ENCODE assay signal across 8 cellular contexts in genomic region chr11:86115542-86116385, GRCh38. TPM values are rescaled to one million over a fixed set of nuclear protein-coding genes. Genes with fewer than 3 reads are reported as not detected.
DNase-seq lines count a peak whose midpoint lies in the region; ATAC-seq and TF ChIP-seq lines count a peak whose summit lies in the region.

No MANE protein-coding gene starts in this region.

- no peak for TF ChIP-seq EP300 in stomach (IDR thresholded peaks at IDR 0.05)

- no peak for DNase-seq in WERI-Rb-1
- DNase-seq in osteoblast (ENCODE audit: insufficient read length, low spot score, missing footprints): peak; percentile 69
- no peak for DNase-seq in mucosa of descending colon
- no peak for DNase-seq in GF-D8 (lab: John Stamatoyannopoulos, UW)
- DNase-seq in stomach: no peak
- no peak for DNase-seq in NCI-H2081 treated with DMSO at 0.1 percent for 48 hours (lab: John Stamatoyannopoulos, UW)

- intact Hi-C loops in mucosa of descending colon (cut with DNase I, micrococcal nuclease) (no loop called here), stomach (cut with DNase I; ENCODE audit: low total_unique reads) (no loop called here)

- WGBS in stomach, 5 donors: 69 to 89% (median 81%) methylated on average over 3 of the region's 3 CpGs

- H3K36me3 ChIP-seq in WERI-Rb-1 (no peaks in the 10 kb centered on the region), osteoblast (ENCODE audit: insufficient read depth, low read length) (no peaks in the 10 kb centered on the region), mucosa of descending colon (ENCODE audit: low read depth) (no peaks in the 10 kb centered on the region), stomach (no peaks in the 10 kb centered on the region)

- TF ChIP-seq POLR2A in stomach (IDR thresholded peaks at IDR 0.05): no peak

- no peaks in the 10 kb centered on the region for H3K79me2 ChIP-seq in osteoblast (ENCODE audit: insufficient read depth, low read length)

- H3K27ac ChIP-seq in WERI-Rb-1: peak overlapping the region; percentile 42
- H3K27ac ChIP-seq in osteoblast (ENCODE audit: low read depth, low read length): peak overlapping the region; percentile 92
- H3K27ac ChIP-seq in stomach: no peak overlapping the region

- H3K4me2 ChIP-seq in osteoblast (ENCODE audit: insufficient read depth, low read length): peak overlapping the region; percentile 70

- H2AFZ ChIP-seq in osteoblast (ENCODE audit: low read length): peak overlapping the region; percentile 21

- H3K4me3 ChIP-seq in WERI-Rb-1 (ENCODE audit: low read depth, low read length): no peak overlapping the region
- peak overlapping the region; percentile 52 for H3K4me3 ChIP-seq in osteoblast (ENCODE audit: insufficient read depth, low read length)
- H3K4me3 ChIP-seq in mucosa of descending colon: no peak overlapping the region
- H3K4me3 ChIP-seq in stomach: no peak overlapping the region

- no peaks in the 10 kb centered on the region for H4K20me1 ChIP-seq in osteoblast (ENCODE audit: insufficient read depth, low read length)

- no peak for TF ChIP-seq CTCF in WERI-Rb-1 (IDR thresholded peaks at IDR 0.05; ENCODE audit: low read depth, low read length)
- peak; percentile 11 for TF ChIP-seq CTCF in osteoblast (IDR thresholded peaks at IDR 0.05; ENCODE audit: extremely low read depth, low read depth, low read length)
- no peak for TF ChIP-seq CTCF in mucosa of descending colon (IDR thresholded peaks at IDR 0.05)
- TF ChIP-seq CTCF in stomach (IDR thresholded peaks at IDR 0.05): no peak

- H3K4me1 ChIP-seq in osteoblast (ENCODE audit: insufficient read depth, low read length) (peaks cover 25% of the 10 kb centered on the region), mucosa of descending colon (ENCODE audit: low read depth) (no peaks in the 10 kb centered on the region), stomach (peaks cover 0 to 32% (median 17%) of the 10 kb centered on the region in 4 donors)

- H3K27me3 ChIP-seq in WERI-Rb-1 (ENCODE audit: insufficient read depth, low read depth, severe bottlenecking) (no peaks in the 10 kb centered on the region), osteoblast (ENCODE audit: insufficient read depth, low read length) (no peaks in the 10 kb centered on the region), stomach (no peaks in the 10 kb centered on the region)

- no peaks in the 10 kb centered on the region for H3K9me3 ChIP-seq in WERI-Rb-1 (ENCODE audit: severe bottlenecking)
- H3K9me3 ChIP-seq in osteoblast (ENCODE audit: low read depth, low read length): no peaks in the 10 kb centered on the region
- H3K9me3 ChIP-seq in mucosa of descending colon: no peaks in the 10 kb centered on the region
- H3K9me3 ChIP-seq in stomach: no peaks in the 10 kb centered on the region

- ATAC-seq in GM18909 (IDR thresholded peaks at IDR 0.05; ENCODE audit: poor library complexity, unreplicated experiment) (peak; percentile 38), HG02885 (IDR thresholded peaks at IDR 0.05; ENCODE audit: poor library complexity, unreplicated experiment) (peak; percentile 47), mucosa of descending colon (no peak)

RNA-seq across cellular contexts. Expression of gene PICALM, which starts 46.9 kb away (rescaled TPM):
- total RNA-seq in osteoblast (313 and 324 TPM in 2 replicates), mucosa of descending colon (100 to 1,000 TPM; 163 to 174 (median 163) TPM), stomach (100 to 1,000 TPM; 148 to 687 (median 267) TPM)
- polyA plus RNA-seq in stomach: 10 to 100 TPM; 35.1 to 57.0 (median 52.8) TPM

Comparison
In these comparisons a context has a peak if more than half of its experiments do, and no peak if none do; other contexts are left out.
1. H3K27ac ChIP-seq: peak in WERI-Rb-1 (single experiment) and osteoblast (single experiment); none in stomach (0 of 5).